6 cellular contexts compared by ENCODE assay signal in the genomic region with DNA sequence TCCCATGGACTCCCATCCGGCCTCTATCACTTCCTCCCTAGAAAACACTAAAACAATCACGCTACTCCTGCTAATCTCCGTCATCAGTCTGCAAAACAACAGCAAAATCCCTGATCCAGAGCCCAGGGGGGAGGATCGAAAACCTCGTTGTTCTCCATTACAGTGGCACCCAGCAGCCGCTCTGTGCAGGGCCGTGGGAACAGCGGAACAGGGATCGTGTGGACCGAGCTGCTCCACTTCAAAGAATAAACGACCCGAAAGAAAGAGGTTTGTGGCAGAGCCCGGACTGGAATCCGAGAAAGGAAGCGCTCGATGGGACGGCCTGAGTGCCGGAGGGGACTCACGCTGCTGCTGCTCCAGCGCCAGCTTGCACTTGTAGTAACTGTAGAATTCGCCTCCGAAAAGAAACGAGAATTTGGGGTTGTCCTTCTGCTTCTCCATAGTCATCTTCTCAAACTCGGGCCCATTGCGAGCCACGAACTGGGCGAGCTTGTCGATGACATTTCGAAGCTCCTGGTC. TPM values are rescaled to one million over a fixed set of nuclear protein-coding genes. Genes with fewer than 3 reads are reported as not detected.
DNase-seq lines count a peak whose midpoint lies in the region; ATAC-seq, FAIRE-seq and TF ChIP-seq lines count a peak whose summit lies in the region.

No MANE protein-coding gene starts in this region.

- H3K9me3 ChIP-seq in Karpas-422 (ENCODE audit: low read length) (no peaks in the 10 kb centered on the region), H1 (ENCODE audit: insufficient read depth in 2 of 2, low read depth in 1 of 2, low read length in 1 of 2) (no peaks in the 10 kb centered on the region)

- no peak overlapping the region for H2BK12ac ChIP-seq in H1 (ENCODE audit: low read depth, low read length)

- no peak for TF ChIP-seq POLR2A in H1 (IDR thresholded peaks at IDR 0.05; ENCODE audit: control extremely low read depth in 1 of 2, low read depth in 2 of 2, low read length in 2 of 2)

- peaks cover 6% of the 10 kb centered on the region; the same call in 1 of the 2 replicates for H3K23me2 ChIP-seq in H1 (ENCODE audit: low read depth, low read length)

- H3K4me2 ChIP-seq in Karpas-422 (ENCODE audit: low read depth, low read length, poor library complexity, severe bottlenecking) (peak overlapping the region; percentile 97), H1 (ENCODE audit: insufficient read depth in 1 of 2, low read depth in 2 of 2, low read length in 2 of 2) (peak overlapping the region; percentile 91 to 95)

- no peak overlapping the region for H2BK15ac ChIP-seq in H1 (ENCODE audit: low read length)

- H2AK5ac ChIP-seq in H1 (ENCODE audit: low read depth, low read length): 0 out of 2 replicates have a peak overlapping the region, but pooled peaks have one; percentile 69

- H4K20me1 ChIP-seq in Karpas-422 (ENCODE audit: insufficient read depth, low read depth, low read length) (peaks cover 28% of the 10 kb centered on the region), H1 (replicated peaks in 1 of 2; ENCODE audit: control insufficient read depth in 1 of 2, insufficient read depth in 2 of 2, low read length in 2 of 2) (peaks cover 16 to 26% of the 10 kb centered on the region in 2 experiments)

- peak overlapping the region; percentile 65 for H3K27ac ChIP-seq in Karpas-422 (ENCODE audit: low read length)
- peak overlapping the region; percentile 43; the same call in 1 of the 2 replicates for H3K27ac ChIP-seq in H1 (ENCODE audit: low read depth, low read length)
- peak overlapping the region; percentile 68 to 98 (median 91) for H3K27ac ChIP-seq in skin epidermis

- WGBS in H1 (ENCODE audit: extremely low coverage in 1 of 2, insufficient coverage in 1 of 2, insufficient read length in 1 of 2, insufficient replicate concordance in 2 of 2, low coverage in 1 of 2, low lambda C conversion rate in 2 of 2, missing lambda C conversion rate in 1 of 2), 2 experiments: 10% methylated on average over 24 of the region's 29 CpGs; no CpG with 5 or more reads in 1 of the 2 experiments

- TF ChIP-seq CTCF in GM06990 (IDR thresholded peaks at IDR 0.05; ENCODE audit: insufficient read depth, low read length, poor library complexity, severe bottlenecking) (no peak), H1 (IDR thresholded peaks at IDR 0.05; ENCODE audit: control extremely low read depth in 1 of 3, insufficient read depth in 1 of 3, low read depth in 1 of 3, low read length in 3 of 3) (no peak)

- no peak overlapping the region for H2BK120ac ChIP-seq in H1 (replicated peaks; ENCODE audit: low read depth, low read length)

- H2BK5ac ChIP-seq in H1 (ENCODE audit: low read depth, low read length): no peak overlapping the region; the same call in 1 of the 2 replicates

- H3K23ac ChIP-seq in H1 (ENCODE audit: insufficient read length): no peak overlapping the region

- H3K14ac ChIP-seq in H1 (ENCODE audit: insufficient read length): no peak overlapping the region

- peak overlapping the region; percentile 51 for H4K5ac ChIP-seq in H1 (ENCODE audit: insufficient read length, low read depth, low read length)

- no peak overlapping the region for H2BK20ac ChIP-seq in H1 (ENCODE audit: low read length)

- POLR2A ChIA-PET in H1 (lab: Charles Lee; ENCODE audit: partially characterized antibody): interaction anchor here (0.8 to 1.6 kb wide), 6 partner anchors 8 to 51 kb away, joined by 3 to 7 read pairs (median 4); no protein-coding TSS in a partner anchor

- H3K4me1 ChIP-seq in Karpas-422 (ENCODE audit: low read length) (peaks cover 33% of the 10 kb centered on the region), H1 (replicated peaks in 1 of 4; ENCODE audit: control insufficient read depth in 3 of 4, insufficient read depth in 4 of 4, low read length in 3 of 4) (peaks cover 0 to 5% (median 3%) of the 10 kb centered on the region in 4 experiments; a peak in 4 of 7 replicates)

- peaks cover 71% of the 10 kb centered on the region for H3K79me2 ChIP-seq in Karpas-422 (ENCODE audit: low read length)
- H3K79me2 ChIP-seq in H1 (ENCODE audit: control insufficient read depth in 1 of 2, insufficient read depth in 2 of 2, low read length in 2 of 2): peaks cover 35 to 65% of the 10 kb centered on the region in 2 experiments

- TF ChIP-seq RAD21 in H1 (IDR thresholded peaks at IDR 0.05 in 1 of 2, conservative IDR thresholded peaks at IDR 0.05 in 1 of 2; ENCODE audit: low read depth in 2 of 2, low read length in 2 of 2): no peak

- DNase-seq in GM06990 (ENCODE audit: extremely low read depth, insufficient read length) (no peak), Karpas-422 (no peak), H1 (ENCODE audit: low read depth in 1 of 2, low spot score in 2 of 2) (no peak)

- H3K18ac ChIP-seq in H1 (ENCODE audit: extremely low read depth, low read length): peak overlapping the region; percentile 4; the same call in 1 of the 2 replicates

- no peak for ATAC-seq in HG03457 (IDR thresholded peaks at IDR 0.05; ENCODE audit: unreplicated experiment)
- no peak for ATAC-seq in HG02623 (IDR thresholded peaks at IDR 0.05; ENCODE audit: unreplicated experiment)

- CTCF ChIA-PET in H1 (lab: Charles Lee; ENCODE audit: partially characterized antibody): interaction anchor here (1.0 to 1.6 kb wide), 3 partner anchors 15 to 25 kb away, joined by 3 to 4 read pairs (median 3); no protein-coding TSS in a partner anchor

- FAIRE-seq in H1 (lab: Jason Lieb, UNC): no peak

- H3K27me3 ChIP-seq in GM06990 (replicated peaks; ENCODE audit: control insufficient read depth, insufficient read depth, low read length) (no peaks in the 10 kb centered on the region), Karpas-422 (ENCODE audit: low read length) (no peaks in the 10 kb centered on the region), H1 (replicated peaks in 1 of 4; ENCODE audit: control insufficient read depth in 3 of 4, extremely low read depth in 1 of 4, insufficient read depth in 3 of 4, low read length in 3 of 4) (no peaks in the 10 kb centered on the region)

- H3K4ac ChIP-seq in H1 (replicated peaks; ENCODE audit: insufficient read length, low read depth, low read length): peak overlapping the region; percentile 32

- no peaks in the 10 kb centered on the region for H3K9me2 ChIP-seq in Karpas-422 (replicated peaks; ENCODE audit: insufficient read depth, low read length)

- H3K9ac ChIP-seq in Karpas-422 (ENCODE audit: low read length): peak overlapping the region; percentile 84
- peak overlapping the region; percentile 85 to 91 (median 91) for H3K9ac ChIP-seq in H1 (replicated peaks in 1 of 4; ENCODE audit: extremely low read depth in 1 of 4, low read depth in 3 of 4, low read length in 3 of 4)

- no peak for TF ChIP-seq EP300 in H1 (IDR thresholded peaks at IDR 0.05; ENCODE audit: borderline replicate concordance in 1 of 2, low read depth in 2 of 2, low read length in 2 of 2)

- peak overlapping the region; percentile 86 for H3K56ac ChIP-seq in H1 (replicated peaks; ENCODE audit: insufficient read length, low read depth, low read length)

- H3K4me3 ChIP-seq in GM06990 (replicated peaks; ENCODE audit: low read depth, low read length): peak overlapping the region; percentile 91
- H3K4me3 ChIP-seq in Karpas-422 (ENCODE audit: low read length): peak overlapping the region; percentile 88
- H3K4me3 ChIP-seq in H1 (ENCODE audit: extremely low read depth in 1 of 4, insufficient read depth in 2 of 4, low read depth in 3 of 4, low read length in 4 of 4): peak overlapping the region; percentile 86 to 99 (median 99)
- H3K4me3 ChIP-seq in skin epidermis: peak overlapping the region; percentile 71 to 99 (median 86)

- H2AFZ ChIP-seq in Karpas-422 (ENCODE audit: low read length) (no peak overlapping the region), H1 (ENCODE audit: low read length) (no peak overlapping the region)

- H4K91ac ChIP-seq in H1 (replicated peaks; ENCODE audit: insufficient read length, low read length): peak overlapping the region; percentile 55

- peak overlapping the region; percentile 71 for H4K8ac ChIP-seq in H1 (ENCODE audit: extremely low read depth, insufficient read depth, low read length)

- H3K79me1 ChIP-seq in H1 (ENCODE audit: low read depth, low read length): peaks cover 9% of the 10 kb centered on the region; the same call in 1 of the 2 replicates

- H3K36me3 ChIP-seq in GM06990 (ENCODE audit: control insufficient read depth, insufficient read depth, low read length) (peaks cover 19% of the 10 kb centered on the region), Karpas-422 (ENCODE audit: insufficient read depth, low read length) (peaks cover 25% of the 10 kb centered on the region), H1 (ENCODE audit: control insufficient read depth in 2 of 4, insufficient read depth in 4 of 4, low read length in 3 of 4) (peaks cover 0 to 21% (median 7%) of the 10 kb centered on the region in 4 experiments; a peak in 5 of 8 replicates)

RNA-seq across cellular contexts. Expression of gene CHERP, which starts 0.7 kb away (rescaled TPM):
- 5.9 and 14.9 TPM in 2 replicates for total RNA-seq in Karpas-422 (2014; rRNA removed; shearing (Covaris generic); ENCODE audit: low replicate concordance)
- 72.5 and 73.7 TPM in 2 replicates for total RNA-seq in H1 (2021; fragmentation: NEBNext Ultra II Directional; extraction: Animal tissue kit (Norgen Biotek cat#: 25700))
- 13.9 and 23.9 TPM in 2 replicates for polyA plus RNA-seq in H1 (2011; rRNA removed)
- 9.3 TPM for polyA plus RNA-seq in H1 (2011; cell fraction: cytosol; rRNA removed)
- 52.5 TPM for polyA plus RNA-seq in H1 (2011; cell fraction: nucleus; rRNA removed)
- 38.9 to 59.6 TPM (median 54.5 TPM) in 4 replicates for polyA plus RNA-seq in H1 (2012, experiment 1 of 2)
- 37.2 TPM for polyA plus RNA-seq in H1 (2012, experiment 2 of 2)
- polyA plus RNA-seq in H1 (2013, experiment 1 of 2): 47.6 TPM
- polyA plus RNA-seq in H1 (2013, experiment 2 of 2): 44.8 TPM
- 6.0 and 8.6 TPM in 2 replicates for polyA minus RNA-seq in H1 (2011; rRNA and poly(A)+ RNA removed)
- polyA minus RNA-seq in H1 (2011; cell fraction: cytosol; rRNA and poly(A)+ RNA removed): 25.3 TPM
- polyA minus RNA-seq in H1 (2011; cell fraction: nucleus; rRNA and poly(A)+ RNA removed): 26.4 TPM

RNA-seq across cellular contexts. Expression of gene SLC35E1, which starts 30.6 kb away (rescaled TPM):
- 33.5 and 39.4 TPM in 2 replicates for total RNA-seq in Karpas-422 (2014; rRNA removed; shearing (Covaris generic); ENCODE audit: low replicate concordance)
- total RNA-seq in H1 (2021; fragmentation: NEBNext Ultra II Directional; extraction: Animal tissue kit (Norgen Biotek cat#: 25700)): 26.0 and 28.5 TPM in 2 replicates
- 31.2 and 31.9 TPM in 2 replicates for polyA plus RNA-seq in H1 (2011; rRNA removed)
- 19.0 TPM for polyA plus RNA-seq in H1 (2011; cell fraction: cytosol; rRNA removed)
- 47.0 TPM for polyA plus RNA-seq in H1 (2011; cell fraction: nucleus; rRNA removed)
- 17.7 to 21.3 TPM (median 20.5 TPM) in 4 replicates for polyA plus RNA-seq in H1 (2012, experiment 1 of 2)
- 15.8 TPM for polyA plus RNA-seq in H1 (2012, experiment 2 of 2)
- 36.8 TPM for polyA plus RNA-seq in H1 (2013, experiment 1 of 2)
- 43.2 TPM for polyA plus RNA-seq in H1 (2013, experiment 2 of 2)
- polyA minus RNA-seq in H1 (2011; rRNA and poly(A)+ RNA removed): 52.9 and 53.8 TPM in 2 replicates
- polyA minus RNA-seq in H1 (2011; cell fraction: cytosol; rRNA and poly(A)+ RNA removed): 20.4 TPM
- 24.4 TPM for polyA minus RNA-seq in H1 (2011; cell fraction: nucleus; rRNA and poly(A)+ RNA removed)

RNA-seq across cellular contexts. Expression of gene C19orf44, which starts 45.4 kb away (rescaled TPM):
- 4.7 and 15.1 TPM in 2 replicates for total RNA-seq in Karpas-422 (2014; rRNA removed; shearing (Covaris generic); ENCODE audit: low replicate concordance)
- total RNA-seq in H1 (2021; fragmentation: NEBNext Ultra II Directional; extraction: Animal tissue kit (Norgen Biotek cat#: 25700)): 4.2 and 4.5 TPM in 2 replicates
- 2.1 and 2.8 TPM in 2 replicates for polyA plus RNA-seq in H1 (2011; rRNA removed)
- 3.1 TPM for polyA plus RNA-seq in H1 (2011; cell fraction: cytosol; rRNA removed)
- 4.2 TPM for polyA plus RNA-seq in H1 (2011; cell fraction: nucleus; rRNA removed)
- 3.6 to 5.5 TPM (median 4.1 TPM) in 4 replicates for polyA plus RNA-seq in H1 (2012, experiment 1 of 2)
- polyA plus RNA-seq in H1 (2012, experiment 2 of 2): 1.7 TPM
- 3.3 TPM for polyA plus RNA-seq in H1 (2013, experiment 1 of 2)
- 2.9 TPM for polyA plus RNA-seq in H1 (2013, experiment 2 of 2)
- polyA minus RNA-seq in H1 (2011; rRNA and poly(A)+ RNA removed): 1.9 TPM in 2 replicates
- polyA minus RNA-seq in H1 (2011; cell fraction: cytosol; rRNA and poly(A)+ RNA removed): 2.9 TPM
- 4.1 TPM for polyA minus RNA-seq in H1 (2011; cell fraction: nucleus; rRNA and poly(A)+ RNA removed)

RNA-seq across cellular contexts. Expression of gene CALR3, which starts 45.6 kb away (rescaled TPM):
- total RNA-seq in Karpas-422 (2014; rRNA removed; shearing (Covaris generic); ENCODE audit: low replicate concordance): 0.71 TPM in 1 of 2 replicates, not detected in the other
- total RNA-seq in H1 (2021; fragmentation: NEBNext Ultra II Directional; extraction: Animal tissue kit (Norgen Biotek cat#: 25700)): 0.32 and 0.33 TPM in 2 replicates
- 0.11 TPM in 1 of 2 replicates, not detected in the other for polyA plus RNA-seq in H1 (2011; rRNA removed)
- polyA plus RNA-seq in H1 (2011; cell fraction: cytosol; rRNA removed): 0.30 TPM
- 0.17 TPM for polyA plus RNA-seq in H1 (2011; cell fraction: nucleus; rRNA removed)
- polyA plus RNA-seq in H1 (2012, experiment 1 of 2): 0.19 to 0.40 TPM (median 0.35 TPM) in 4 replicates
- 0.37 TPM for polyA plus RNA-seq in H1 (2012, experiment 2 of 2)
- polyA plus RNA-seq in H1 (2013, experiment 1 of 2): 0.55 TPM
- 0.64 TPM for polyA plus RNA-seq in H1 (2013, experiment 2 of 2)
- polyA minus RNA-seq in H1 (2011; rRNA and poly(A)+ RNA removed): 0.44 TPM in 1 of 2 replicates, not detected in the other
- polyA minus RNA-seq in H1 (2011; cell fraction: cytosol; rRNA and poly(A)+ RNA removed): not detected
- polyA minus RNA-seq in H1 (2011; cell fraction: nucleus; rRNA and poly(A)+ RNA removed): not detected
